ENCODE assay signal across 17 cellular contexts in the genomic region with DNA sequence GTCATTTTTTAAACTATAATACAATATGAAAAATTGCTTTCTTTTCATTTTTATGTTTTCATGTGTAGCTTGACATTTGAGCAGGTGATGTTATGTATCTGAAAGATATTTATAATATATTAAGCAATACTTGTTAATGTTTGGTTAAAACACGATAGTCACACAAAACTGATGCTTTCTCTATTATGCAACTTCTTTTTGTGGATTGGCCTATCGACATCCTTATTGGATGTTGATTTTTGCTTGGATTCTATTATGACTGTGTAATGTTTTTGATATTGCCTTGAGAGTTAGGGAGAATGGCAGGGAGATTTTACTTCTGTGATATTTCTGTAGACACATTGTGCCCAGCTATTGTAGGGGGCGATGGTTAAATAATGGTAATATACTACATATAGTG.
DNase-seq lines count a peak whose midpoint lies in the region; ATAC-seq, FAIRE-seq and TF ChIP-seq lines count a peak whose summit lies in the region.
"Had no signal": no experiment of that assay in that cellular context is flagged by ENCODE, and none has a peak within 500 bp of the region (broad histone marks: within the 10 kb centered on the region; RNA-seq: fewer than 3 reads in every experiment).

No MANE protein-coding gene starts in this region.

- H3K36me3 Mint-ChIP-seq in activated naive CD8-positive, alpha-beta T cell treated with anti-CD3 and anti-CD28 coated beads for 36 hours = peaks cover 13% of the 10 kb centered on the region

- no peaks in the 10 kb centered on the region for H4K20me1 ChIP-seq in HepG2 (ENCODE audit: insufficient read depth, low read length)

- H3K4me1 Mint-ChIP-seq in activated naive CD8-positive, alpha-beta T cell treated with anti-CD3 and anti-CD28 coated beads for 36 hours = peaks cover 12% of the 10 kb centered on the region

- no peaks in the 10 kb centered on the region for H3K9me3 Mint-ChIP-seq in activated naive CD8-positive, alpha-beta T cell treated with anti-CD3 and anti-CD28 coated beads for 36 hours
- H3K9me3 Mint-ChIP-seq: CD8-positive, alpha-beta T cell had no signal

- H3K27ac ChIP-seq in HepG2 (ENCODE audit: extremely low read length, insufficient read depth, low read length) (no peak overlapping the region), pancreas (no peak overlapping the region)
- H3K27ac ChIP-seq: 22Rv1; BLaER1 treated with 17β-estradiol and CSF1 and Interleukin-3, amounts not matched to agents 10 nM and 100 nM had no signal

- TF ChIP-seq POLR2A in HepG2 (IDR thresholded peaks at IDR 0.05; ENCODE audit: insufficient read depth in 1 of 2, low read depth in 2 of 2, low read length in 2 of 2) = no peak

- no peaks in the 10 kb centered on the region for H3K27me3 Mint-ChIP-seq in activated naive CD8-positive, alpha-beta T cell treated with anti-CD3 and anti-CD28 coated beads for 36 hours
- H3K27me3 Mint-ChIP-seq: B cell had no signal

- DNase-seq in iris pigment epithelial cell (ENCODE audit: low read depth) (peak; percentile 30), HepG2 (ENCODE audit: low spot score) (no peak), pancreas (no peak), SIG-M5 (lab: John Stamatoyannopoulos, UW) (no peak)
- DNase-seq in stimulated activated CD8-positive, alpha-beta memory T cell treated with anti-CD3 and anti-CD28 coated beads, Interleukin-4, amount 100 ng/mL, for 48 hours = no peak
- no peak for DNase-seq in activated naive CD8-positive, alpha-beta T cell treated with anti-CD3 and anti-CD28 coated beads for 36 hours
- DNase-seq: Calu3; CD8-positive, alpha-beta T cell; DMS79 treated with DMSO at 0.1 percent for 48 hours; GF-D8; GOT3; H7 had no signal

- no peak overlapping the region for H3K4me3 Mint-ChIP-seq in activated naive CD8-positive, alpha-beta T cell treated with anti-CD3 and anti-CD28 coated beads for 36 hours
- H3K4me3 Mint-ChIP-seq: B cell; CD8-positive, alpha-beta T cell had no signal

- POLR2A ChIA-PET in HepG2 (lab: Yijun Ruan, JAX) = no interaction called here

- H3K9me3 ChIP-seq in HepG2 (ENCODE audit: low read length) (no peaks in the 10 kb centered on the region), pancreas (no peaks in the 10 kb centered on the region)

- WGBS in HepG2 (ENCODE audit: low lambda C conversion rate) = 95% methylated on average over 3 of the region's 3 CpGs
- WGBS in pancreas, 2 donors = 84 to 87% methylated on average over 3 of the region's 3 CpGs

- CTCF ChIA-PET in HepG2 (lab: Yijun Ruan, JAX; ENCODE audit: low intra/inter-chr PET ratio, low total read pairs) = no interaction called here

- no peaks in the 10 kb centered on the region for H3K36me3 ChIP-seq in HepG2 (replicated peaks in 1 of 2; ENCODE audit: control insufficient read depth in 1 of 2, insufficient read depth in 2 of 2, low read length in 2 of 2)
- H3K36me3 ChIP-seq in pancreas = no peaks in the 10 kb centered on the region

- H3K27me3 ChIP-seq in HepG2 (ENCODE audit: control insufficient read depth in 1 of 2, insufficient read depth in 2 of 2, low read length in 2 of 2) (no peaks in the 10 kb centered on the region), pancreas (no peaks in the 10 kb centered on the region)
- H3K27me3 ChIP-seq: BLaER1 treated with 17β-estradiol and CSF1 and Interleukin-3, amounts not matched to agents 10 nM and 100 nM had no signal

- no peak overlapping the region for H3K9ac ChIP-seq in HepG2 (ENCODE audit: insufficient read depth, low read depth, low read length)
- H3K9ac ChIP-seq: BLaER1 treated with 17β-estradiol and CSF1 and Interleukin-3, amounts not matched to agents 10 nM and 100 nM had no signal

- no peak overlapping the region for H3K4me2 ChIP-seq in HepG2 (ENCODE audit: low read depth, low read length)
- H3K4me2 ChIP-seq: BLaER1 treated with 17β-estradiol and CSF1 and Interleukin-3, amounts not matched to agents 10 nM and 100 nM had no signal

- H2AFZ ChIP-seq in HepG2 (ENCODE audit: low read length) = no peak overlapping the region

- TF ChIP-seq CTCF in HepG2 (CRISPR knock-in tag; IDR thresholded peaks at IDR 0.05) (no peak), pancreas (IDR thresholded peaks at IDR 0.05) (no peak)

- H3K4me1 ChIP-seq in HepG2 (ENCODE audit: insufficient read depth, low read length) (no peaks in the 10 kb centered on the region), pancreas (no peaks in the 10 kb centered on the region)

- H3K4me3 ChIP-seq in HepG2 (replicated peaks in 1 of 3; ENCODE audit: insufficient read depth in 1 of 3, low read depth in 2 of 3, low read length in 3 of 3) = no peak overlapping the region
- H3K4me3 ChIP-seq in pancreas = no peak overlapping the region
- H3K4me3 ChIP-seq: BLaER1 treated with 17β-estradiol and CSF1 and Interleukin-3, amounts not matched to agents 10 nM and 100 nM had no signal

- H3K79me2 ChIP-seq in HepG2 (ENCODE audit: insufficient read depth, low read length) = no peaks in the 10 kb centered on the region

- intact Hi-C loops in HepG2 (cut with micrococcal nuclease; ENCODE audit: unreplicated experiment) (no loop called here), pancreas (cut with DNase I) (no loop called here)

- ATAC-seq in HepG2 (no peak), pancreas (no peak)
- ATAC-seq: CD8-positive, alpha-beta T cell had no signal

- no peak for TF ChIP-seq EP300 in HepG2 (IDR thresholded peaks at IDR 0.05; ENCODE audit: low read depth in 2 of 2, low read length in 2 of 2)
- no peak for TF ChIP-seq EP300 in HepG2 (CRISPR knock-in tag; IDR thresholded peaks at IDR 0.05; ENCODE audit: borderline replicate concordance)

- peak; percentile 34 for FAIRE-seq in A204.1 (lab: Jason Lieb, UNC)
- no peak for FAIRE-seq in HepG2 (lab: Jason Lieb, UNC)
- peak; percentile 39 for FAIRE-seq in pancreas (lab: Jason Lieb, UNC)
- FAIRE-seq: HTR-8/SVneo had no signal

- in situ Hi-C loops in HepG2 (cut with HindIII; ENCODE audit: extremely low pct_ligation_motif_present, low pct_unique_long_range_greater_than_20kb) = no loop called here

- TF ChIP-seq RAD21 in HepG2 (CRISPR knock-in tag; IDR thresholded peaks at IDR 0.05) = no peak

- H3K27ac Mint-ChIP-seq in activated naive CD8-positive, alpha-beta T cell treated with anti-CD3 and anti-CD28 coated beads for 36 hours = no peak overlapping the region
- H3K27ac Mint-ChIP-seq: B cell; CD8-positive, alpha-beta T cell had no signal

- BruUV-seq in HepG2 (replicated peaks; lab: Mats Ljungman, UMichigan) = no TSS peak

TF ChIP-seq in HepG2, 621 proteins besides CTCF, POLR2A, EP300 and RAD21:
- peak; percentile 21; the same call in 1 of the 2 replicates for TF ChIP-seq CEBPB (IDR thresholded peaks at IDR 0.05; ENCODE audit: borderline replicate concordance, low read depth, low read length)
- no peak for TF ChIP-seq IRF9 (CRISPR knock-in tag; IDR thresholded peaks at IDR 0.05; ENCODE audit: borderline replicate concordance)
